In the genomic region with DNA sequence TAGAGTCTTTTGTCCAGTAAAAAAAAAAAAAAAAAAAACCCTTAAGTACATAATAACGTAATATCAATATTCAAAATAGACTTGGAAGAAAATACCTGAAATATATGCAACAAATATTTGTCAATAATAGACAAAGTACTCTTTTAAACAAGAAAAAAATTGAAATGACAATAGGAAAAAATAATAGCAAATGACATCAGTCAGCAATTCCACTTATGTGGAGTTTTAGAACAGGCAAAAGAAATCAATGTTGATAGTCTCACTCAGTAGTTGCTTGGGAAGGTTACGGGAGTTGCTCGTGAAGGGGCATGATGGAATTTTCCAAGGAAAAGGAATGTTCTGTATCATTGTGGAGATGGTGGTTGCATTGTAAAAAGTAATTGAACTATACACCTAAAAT, we compare ENCODE assay signal across 23 cellular contexts.
"Had no signal": no experiment of that assay in that cellular context is flagged by ENCODE, and none has a peak within 500 bp of the region (broad histone marks: within the 10 kb centered on the region; RNA-seq: fewer than 3 reads in every experiment).

No MANE protein-coding gene starts in this region.

- H3K4me3 Mint-ChIP-seq: activated naive CD8-positive, alpha-beta T cell; central memory CD8-positive, alpha-beta T cell; dendritic cell treated with granulocyte-macrophage colony-stimulating factor and Interleukin-4, amounts not matched to agents 40 ng/mL and 50 ng/mL, for 4 days; endodermal cell; immature natural killer cell; natural killer cell; stimulated activated naive CD8-positive, alpha-beta T cell treated with anti-CD3 and anti-CD28 coated beads, Interleukin-15, Interleukin-2, amounts not matched to agents 100 ng/mL and 50 ng/mL, for 24 hours had no signal

- FAIRE-seq: bronchial epithelial cell had no signal

- H3K27me3 ChIP-seq: esophagus muscularis mucosa, foreskin keratinocyte, heart left ventricle, spleen, upper lobe of left lung had no signal

- H3K4me3 ChIP-seq: esophagus muscularis mucosa, heart left ventricle, spleen, upper lobe of left lung had no signal

- ATAC-seq: foreskin keratinocyte, heart left ventricle, natural killer cell, right cardiac atrium had no signal

- DNase-seq: activated CD4-positive, alpha-beta T cell treated with anti-CD3 and anti-CD28 coated beads for 4 hours; activated CD4-positive, alpha-beta T cell treated with anti-CD3 and anti-CD28 coated beads, Interleukin-2, amount 50 U/mL, for 48 hours; activated CD8-positive, alpha-beta memory T cell treated with anti-CD3 and anti-CD28 coated beads for 24 hours; activated effector memory CD4-positive, alpha-beta T cell treated with Interleukin-2 at 50 U/mL for 16 hours; activated naive CD4-positive, alpha-beta T cell treated with Interleukin-2 at 50 U/mL for 16 hours; anterior cingulate cortex; endodermal cell; foreskin keratinocyte; heart left ventricle; hypothalamus; immature natural killer cell; natural killer cell; posterior cingulate gyrus; right cardiac atrium; spleen; T-helper 2 cell; upper lobe of left lung had no signal

- H3K27ac Mint-ChIP-seq: activated naive CD8-positive, alpha-beta T cell; dendritic cell treated with granulocyte-macrophage colony-stimulating factor and Interleukin-4, amounts not matched to agents 40 ng/mL and 50 ng/mL, for 4 days; endodermal cell; immature natural killer cell; natural killer cell; stimulated activated naive CD8-positive, alpha-beta T cell treated with anti-CD3 and anti-CD28 coated beads, Interleukin-15, Interleukin-2, amounts not matched to agents 100 ng/mL and 50 ng/mL, for 24 hours had no signal

- H3K9me3 ChIP-seq: esophagus muscularis mucosa, spleen, upper lobe of left lung had no signal

- H3K9me3 Mint-ChIP-seq: endodermal cell, immature natural killer cell, natural killer cell had no signal

- H3K27me3 Mint-ChIP-seq: activated naive CD8-positive, alpha-beta T cell; central memory CD8-positive, alpha-beta T cell; dendritic cell treated with granulocyte-macrophage colony-stimulating factor and Interleukin-4, amounts not matched to agents 40 ng/mL and 50 ng/mL, for 4 days; stimulated activated naive CD8-positive, alpha-beta T cell treated with anti-CD3 and anti-CD28 coated beads, Interleukin-15, Interleukin-2, amounts not matched to agents 100 ng/mL and 50 ng/mL, for 24 hours had no signal

- H3K27ac ChIP-seq: esophagus muscularis mucosa, foreskin keratinocyte, spleen, upper lobe of left lung had no signal
